ENCODE assay signal across 8 cellular contexts in the genomic region with DNA sequence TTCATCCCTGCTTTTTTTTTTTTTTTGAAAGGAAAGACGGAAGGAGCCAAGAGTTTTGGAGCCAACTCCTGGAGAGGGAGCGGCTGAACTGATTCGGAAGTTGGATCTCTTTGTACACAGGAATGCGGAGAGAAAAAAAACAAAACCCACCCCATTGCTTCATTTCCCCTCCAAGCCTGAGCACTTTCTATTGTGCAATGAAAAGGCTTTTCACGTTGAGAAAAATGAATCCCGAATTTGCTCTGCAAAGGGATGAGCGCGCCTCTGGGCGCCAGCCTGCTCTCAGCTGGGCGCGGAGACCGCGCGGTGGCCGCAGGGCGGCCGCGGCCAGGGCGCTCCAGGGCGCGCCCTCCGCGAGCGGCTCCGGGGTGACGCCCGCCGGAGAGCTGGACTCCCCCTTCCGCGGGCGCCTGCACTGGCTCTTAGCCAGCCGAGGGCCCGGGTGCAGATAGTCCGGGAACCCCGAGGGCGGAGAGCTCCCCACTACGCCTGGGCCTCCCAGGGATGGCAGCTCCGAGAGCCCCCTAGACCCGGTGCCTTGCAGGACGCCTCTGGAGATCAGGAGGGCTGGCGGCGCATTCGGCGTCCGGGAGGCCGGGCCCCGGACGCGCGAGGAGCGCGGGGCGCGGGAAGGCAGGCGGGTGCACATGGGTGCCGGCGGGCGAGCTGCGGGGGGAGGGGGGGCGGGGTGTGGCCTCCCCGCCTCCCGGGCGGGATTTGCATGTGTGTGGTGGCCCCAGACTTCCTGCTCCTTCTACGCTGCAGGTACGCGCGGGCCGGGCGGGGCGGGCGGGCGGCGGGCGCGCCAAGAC. TPM values are rescaled to one million over a fixed set of nuclear protein-coding genes. Genes with fewer than 3 reads are reported as not detected.
DNase-seq lines count a peak whose midpoint lies in the region; ATAC-seq and TF ChIP-seq lines count a peak whose summit lies in the region.

A gene (plus strand): TSS at position 739 of the 812 bp plus-strand sequence. CDS start 281 bp downstream, outside the sequence.

- peak within 1 kb of the TSS; percentile 55; the same call in 1 of the 2 replicates for H2AFZ ChIP-seq in OCI-LY7 (ENCODE audit: low read length)

- CTCF ChIA-PET in OCI-LY7 (lab: Charles Lee; ENCODE audit: unreplicated experiment) = interaction anchor here (0.6 to 2.4 kb wide), 3 partner anchors 13 to 257 kb away, joined by 4 to 8 read pairs (median 5); no protein-coding TSS in a partner anchor

- H3K79me2 ChIP-seq in OCI-LY7 (ENCODE audit: insufficient read depth, low read depth, low read length) = peaks cover 44% of the 10 kb centered on the region

- no peaks in the 10 kb centered on the region for H3K9me2 ChIP-seq in OCI-LY7 (ENCODE audit: insufficient read depth, low read length)

- peak within 1 kb of the TSS; percentile 90 for H3K27ac Mint-ChIP-seq in activated T-helper 1 cell treated with anti-CD3 and anti-CD28 coated beads, Interleukin-12 subunit alpha, Interleukin-12 subunit beta, Interleukin-2, Interleukin-4 antibody, amounts not matched to agents 30 ng/mL and 10 ng/mL and 1 ng/mL, durations not matched to agents 14 hours and 24 hours and 36 hours
- peak within 1 kb of the TSS; percentile 87 for H3K27ac Mint-ChIP-seq in osteocyte (ENCODE audit: unreplicated experiment)

- peak; percentile 58 for ATAC-seq in Right ventricle myocardium inferior
- ATAC-seq in HG03139 (IDR thresholded peaks at IDR 0.05; ENCODE audit: unreplicated experiment) = peak; percentile 58

- TF ChIP-seq EP300 in tibial nerve (IDR thresholded peaks at IDR 0.05) = peak in 1 of 2 donors; percentile 58

- H3K9me3 ChIP-seq in OCI-LY7 (ENCODE audit: low read length) = no peaks in the 10 kb centered on the region
- no peaks in the 10 kb centered on the region for H3K9me3 ChIP-seq in tibial nerve

- H3K27me3 ChIP-seq in tibial nerve = no peaks in the 10 kb centered on the region

- H3K4me3 ChIP-seq in OCI-LY7 (ENCODE audit: low read depth, low read length, poor library complexity, severe bottlenecking) (peak within 1 kb of the TSS; percentile 98), fibroblast of the aortic adventitia (ENCODE audit: low read depth, low read length) (peak within 1 kb of the TSS; percentile 83), tibial nerve (peak within 1 kb of the TSS; percentile 54 to 92 (median 78))

- H3K4me3 Mint-ChIP-seq in activated T-helper 1 cell treated with anti-CD3 and anti-CD28 coated beads, Interleukin-12 subunit alpha, Interleukin-12 subunit beta, Interleukin-2, Interleukin-4 antibody, amounts not matched to agents 30 ng/mL and 10 ng/mL and 1 ng/mL, durations not matched to agents 14 hours and 24 hours and 36 hours = peak within 1 kb of the TSS; percentile 96
- H3K4me3 Mint-ChIP-seq in osteocyte (ENCODE audit: unreplicated experiment) = peak within 1 kb of the TSS; percentile 87

- TSS peak; percentile 81 for BruUV-seq in OCI-LY7 (replicated peaks; lab: Mats Ljungman, UMichigan)

- TF ChIP-seq CTCF in OCI-LY7 (conservative IDR thresholded peaks at IDR 0.05; ENCODE audit: low read length) (no peak), fibroblast of the aortic adventitia (IDR thresholded peaks at IDR 0.05; ENCODE audit: insufficient read depth, low read length) (no peak), osteocyte (IDR thresholded peaks at IDR 0.05) (no peak), tibial nerve (IDR thresholded peaks at IDR 0.05) (no peak)

- H3K27ac ChIP-seq in OCI-LY7 (ENCODE audit: low read depth, low read length, poor library complexity, severe bottlenecking) (peak within 1 kb of the TSS; percentile 75), tibial nerve (peak within 1 kb of the TSS; percentile 86 to 98 (median 94))

- TF ChIP-seq POLR2A in tibial nerve (IDR thresholded peaks at IDR 0.05) = peak in 1 of 2 donors; percentile 8

- no peak for DNase-seq in Right ventricle myocardium inferior (ENCODE audit: missing footprints)
- DNase-seq in cardiac septum (ENCODE audit: low spot score) = no peak
- DNase-seq in OCI-LY7 (ENCODE audit: low spot score) = peak; percentile 93
- DNase-seq in activated T-helper 1 cell treated with anti-CD3 and anti-CD28 coated beads, Interleukin-12 subunit alpha, Interleukin-12 subunit beta, Interleukin-2, Interleukin-4 antibody, amounts not matched to agents 30 ng/mL and 10 ng/mL and 1 ng/mL, durations not matched to agents 14 hours and 24 hours and 36 hours (ENCODE audit: low spot score) = peak; percentile 68
- DNase-seq in fibroblast of the aortic adventitia (ENCODE audit: low read depth) = peak; percentile 92
- DNase-seq in osteocyte (ENCODE audit: extremely low spot score, unreplicated experiment) = no peak
- DNase-seq in tibial nerve (ENCODE audit: low spot score in 2 of 2) = peak in 1 of 2 donors; percentile 33

- peaks cover 49% of the 10 kb centered on the region for H3K4me1 Mint-ChIP-seq in activated T-helper 1 cell treated with anti-CD3 and anti-CD28 coated beads, Interleukin-12 subunit alpha, Interleukin-12 subunit beta, Interleukin-2, Interleukin-4 antibody, amounts not matched to agents 30 ng/mL and 10 ng/mL and 1 ng/mL, durations not matched to agents 14 hours and 24 hours and 36 hours (ENCODE audit: low read depth)
- H3K4me1 Mint-ChIP-seq in osteocyte (ENCODE audit: unreplicated experiment) = peaks cover 37% of the 10 kb centered on the region

- WGBS in tibial nerve, 2 donors = 0% methylated on average over 9 to 19 of the region's 75 CpGs

- H3K36me3 ChIP-seq in OCI-LY7 (ENCODE audit: insufficient read depth, low read length) = peaks cover 38% of the 10 kb centered on the region
- peaks cover 0 to 5% (median 0%) of the 10 kb centered on the region in 3 donors for H3K36me3 ChIP-seq in tibial nerve

- peaks cover 14% of the 10 kb centered on the region for H4K20me1 ChIP-seq in OCI-LY7 (ENCODE audit: insufficient read depth, low read length)

- H3K4me2 ChIP-seq in OCI-LY7 (ENCODE audit: low read length) = peak within 1 kb of the TSS; percentile 95

- POLR2A ChIA-PET in OCI-LY7 (lab: Charles Lee) = interaction anchor here (0.7 to 1.5 kb wide), 6 partner anchors 8 to 29 kb away, joined by 3 to 5 read pairs (median 3); no protein-coding TSS in a partner anchor

- no peaks in the 10 kb centered on the region for H3K9me3 Mint-ChIP-seq in activated T-helper 1 cell treated with anti-CD3 and anti-CD28 coated beads, Interleukin-12 subunit alpha, Interleukin-12 subunit beta, Interleukin-2, Interleukin-4 antibody, amounts not matched to agents 30 ng/mL and 10 ng/mL and 1 ng/mL, durations not matched to agents 14 hours and 24 hours and 36 hours
- H3K9me3 Mint-ChIP-seq in osteocyte (ENCODE audit: unreplicated experiment) = no peaks in the 10 kb centered on the region

- H3K36me3 Mint-ChIP-seq in activated T-helper 1 cell treated with anti-CD3 and anti-CD28 coated beads, Interleukin-12 subunit alpha, Interleukin-12 subunit beta, Interleukin-2, Interleukin-4 antibody, amounts not matched to agents 30 ng/mL and 10 ng/mL and 1 ng/mL, durations not matched to agents 14 hours and 24 hours and 36 hours (ENCODE audit: low read depth) = peaks cover 10% of the 10 kb centered on the region
- H3K36me3 Mint-ChIP-seq in osteocyte (ENCODE audit: unreplicated experiment) = no peaks in the 10 kb centered on the region

- H3K27me3 Mint-ChIP-seq in activated T-helper 1 cell treated with anti-CD3 and anti-CD28 coated beads, Interleukin-12 subunit alpha, Interleukin-12 subunit beta, Interleukin-2, Interleukin-4 antibody, amounts not matched to agents 30 ng/mL and 10 ng/mL and 1 ng/mL, durations not matched to agents 14 hours and 24 hours and 36 hours (ENCODE audit: insufficient read depth) = no peaks in the 10 kb centered on the region
- H3K27me3 Mint-ChIP-seq in osteocyte (ENCODE audit: unreplicated experiment) = no peaks in the 10 kb centered on the region

- intact Hi-C loops in Right ventricle myocardium inferior (cut with DNase I) = loop anchor here (5.0 kb wide), 1 partner anchor 33 kb away; no protein-coding TSS in a partner anchor
- intact Hi-C loops in cardiac septum (cut with DNase I) = loop anchor here (1.0 kb wide), 1 partner anchor 31 kb away; no protein-coding TSS in a partner anchor
- intact Hi-C loops in OCI-LY7 (cut with micrococcal nuclease; ENCODE audit: unreplicated experiment) = loop anchor here (1.0 to 2.0 kb wide), 2 partner anchors 23 to 28 kb away; no protein-coding TSS in a partner anchor
- intact Hi-C loops in activated T-helper 1 cell treated with anti-CD3 and anti-CD28 coated beads, Interleukin-12 subunit alpha, Interleukin-12 subunit beta, Interleukin-2, Interleukin-4 antibody, amounts not matched to agents 30 ng/mL and 10 ng/mL and 1 ng/mL, durations not matched to agents 14 hours and 24 hours and 36 hours (cut with micrococcal nuclease) = loop anchor here (1.0 to 5.0 kb wide), 11 partner anchors 13 to 412 kb away; a partner anchor contains a TSS

- H3K4me1 ChIP-seq in OCI-LY7 (ENCODE audit: insufficient read depth, low read length, poor library complexity, severe bottlenecking) = peaks cover 53% of the 10 kb centered on the region
- H3K4me1 ChIP-seq in tibial nerve = peaks cover 0 to 59% (median 44%) of the 10 kb centered on the region in 4 donors

RNA-seq across cellular contexts. Expression of the gene that starts here (rescaled TPM):
- 8.0 TPM for total RNA-seq in Right ventricle myocardium inferior
- total RNA-seq in cardiac septum = 6.9 TPM
- total RNA-seq in OCI-LY7 (2014; rRNA removed; shearing (Covaris generic)) = 47.8 and 56.6 TPM in 2 replicates
- 83.5 and 88.6 TPM in 2 replicates for total RNA-seq in OCI-LY7 (2022)
- total RNA-seq in activated T-helper 1 cell treated with anti-CD3 and anti-CD28 coated beads, Interleukin-12 subunit alpha, Interleukin-12 subunit beta, Interleukin-2, Interleukin-4 antibody, amounts not matched to agents 30 ng/mL and 10 ng/mL and 1 ng/mL, durations not matched to agents 14 hours and 24 hours and 36 hours = 42.7 and 42.9 TPM in 2 replicates
- 13.4 and 91.2 TPM in 2 replicates for total RNA-seq in fibroblast of the aortic adventitia (ENCODE audit: low replicate concordance)
- total RNA-seq in osteocyte = 21.6 and 22.8 TPM in 2 replicates
- 100 to 1,000 TPM in 2 of 4 donors, 10 to 100 TPM in 2; 76.8 to 101 (median 93.9) TPM for total RNA-seq in tibial nerve

Comparison
In these comparisons a context has a peak if more than half of its experiments do, and no peak if none do; other contexts are left out.
1. DNase-seq: peak in OCI-LY7 (single experiment), activated T-helper 1 cell treated with anti-CD3 and anti-CD28 coated beads, Interleukin-12 subunit alpha, Interleukin-12 subunit beta, Interleukin-2, Interleukin-4 antibody, amounts not matched to agents 30 ng/mL and 10 ng/mL and 1 ng/mL, durations not matched to agents 14 hours and 24 hours and 36 hours (single experiment) and fibroblast of the aortic adventitia (single experiment); none in Right ventricle myocardium inferior (single experiment), cardiac septum (single experiment) and osteocyte (single experiment).
2. Peak in every context shown above with its lines, with median percentiles within 50 percentile points of each other: H3K4me3 ChIP-seq.